ENCODE assay signal across 13 cellular contexts in the genomic region with DNA sequence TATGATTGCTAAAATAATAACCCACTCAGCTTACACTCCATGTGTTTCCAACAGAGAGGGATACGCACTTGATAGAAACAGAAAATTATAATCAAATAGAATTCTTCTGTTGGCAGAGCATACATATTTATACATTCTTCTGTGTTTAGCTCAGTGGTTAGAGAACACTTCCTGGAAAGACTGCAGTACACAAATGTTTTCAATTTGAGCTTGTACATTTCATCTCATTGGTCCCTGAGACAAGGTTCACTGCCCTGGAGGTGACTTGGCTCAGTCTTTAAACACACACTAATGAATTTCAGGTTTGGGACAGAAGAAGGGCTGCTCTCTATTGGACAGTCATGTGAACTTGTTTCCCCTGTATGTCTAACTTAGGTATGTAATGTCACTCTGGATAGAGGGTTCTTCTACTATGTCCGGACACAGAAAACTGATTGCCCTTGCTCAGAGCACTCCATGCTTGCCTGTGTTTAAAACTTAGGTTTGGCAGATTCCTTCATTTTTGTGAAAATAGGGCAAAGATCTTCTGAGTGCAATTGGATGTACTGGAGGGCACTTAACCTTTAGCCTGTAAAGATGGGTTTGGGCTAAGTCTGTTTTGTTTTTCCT. TPM values are rescaled to one million over a fixed set of nuclear protein-coding genes. Genes with fewer than 3 reads are reported as not detected.
A peak's percentile ranks its signal among the peaks of the same experiment; 100 is the strongest.
DNase-seq lines count a peak whose midpoint lies in the region; ATAC-seq, FAIRE-seq and TF ChIP-seq lines count a peak whose summit lies in the region.
"Had no signal": no experiment of that assay in that cellular context is flagged by ENCODE, and none has a peak within 500 bp of the region (broad histone marks: within the 10 kb centered on the region; RNA-seq: fewer than 3 reads in every experiment).

No MANE protein-coding gene starts in this region.

- DNase-seq in activated naive CD4-positive, alpha-beta T cell treated with Interleukin-2 at 50 U/mL for 16 hours: no peak
- no peak for DNase-seq in GM12878 (ENCODE audit: low read depth, low spot score)
- DNase-seq in left lobe of liver (ENCODE audit: low spot score): no peak
- DNase-seq in type B pancreatic cell (ENCODE audit: extremely low spot score, unreplicated experiment): no peak
- DNase-seq in neural progenitor cell (ENCODE audit: low spot score): no peak
- no peak for DNase-seq in GM13977 (ENCODE audit: low spot score)
- DNase-seq: ACHN; heart right ventricle; NCI-H524 treated with DMSO at 0.1 percent for 48 hours; stimulated activated naive CD4-positive, alpha-beta T cell treated with Interleukin-2 at 50 U/mL for 16 hours had no signal

- CTCF ChIA-PET in GM12878 (lab: Yijun Ruan, JAX): interaction anchor here (0.7 to 13.8 kb wide), 8 partner anchors 8 to 450 kb away, joined by 3 to 552 read pairs (median 16); partner anchors contain the start of genes DLST and PROX2

- no peak for TF ChIP-seq RAD21 in GM12878 (IDR thresholded peaks at IDR 0.05; ENCODE audit: insufficient read depth, low read depth, low read length)

- H3K36me3 Mint-ChIP-seq in activated naive CD4-positive, alpha-beta T cell treated with anti-CD3 and anti-CD28 coated beads, Interleukin-2, amount 50 U/mL, for 24 hours: no peaks in the 10 kb centered on the region
- H3K36me3 Mint-ChIP-seq in type B pancreatic cell: no peaks in the 10 kb centered on the region
- no peaks in the 10 kb centered on the region for H3K36me3 Mint-ChIP-seq in neural progenitor cell

- intact Hi-C loops in GM12878 (cut with micrococcal nuclease; ENCODE audit: unreplicated experiment): no loop called here

- H3K27me3 ChIP-seq in GM12878 (replicated peaks in 1 of 2; ENCODE audit: control insufficient read depth in 2 of 2, insufficient read depth in 2 of 2, low read length in 1 of 2) (no peaks in the 10 kb centered on the region), neural progenitor cell (no peaks in the 10 kb centered on the region)
- H3K27me3 ChIP-seq: heart right ventricle had no signal

- no peak for FAIRE-seq in GM12878 (lab: Jason Lieb, UNC)

- in situ Hi-C loops in GM12878 (cut with MboI): loop anchor here (5.0 kb wide), 1 partner anchor 239 kb away; no protein-coding TSS in a partner anchor
- in situ Hi-C loops in GM13977 (cut with MboI; ENCODE audit: low pct_unique_long_range_greater_than_20kb, low sequenced_read_pairs, unreplicated experiment): loop anchor here (10.0 to 25.0 kb wide), 2 partner anchors 52 to 234 kb away; no protein-coding TSS in a partner anchor

- H3K4me2 ChIP-seq in GM12878 (ENCODE audit: control insufficient read depth, insufficient read depth) (no peak overlapping the region), neural progenitor cell (no peak overlapping the region)

- TF ChIP-seq POLR2A in GM12878 (IDR thresholded peaks at IDR 0.05; ENCODE audit: low read depth, low read length): no peak

- POLR2A ChIA-PET in GM12878 (lab: Charles Lee): interaction anchor here (0.6 to 1.6 kb wide), 2 partner anchors 53 to 72 kb away, joined by 3 read pairs; no protein-coding TSS in a partner anchor

- no peaks in the 10 kb centered on the region for H3K27me3 Mint-ChIP-seq in activated naive CD4-positive, alpha-beta T cell treated with anti-CD3 and anti-CD28 coated beads, Interleukin-2, amount 50 U/mL, for 24 hours
- H3K27me3 Mint-ChIP-seq in type B pancreatic cell (no peaks in the 10 kb centered on the region), neural progenitor cell (ENCODE audit: insufficient read depth, low read depth) (peaks cover 2% of the 10 kb centered on the region)
- H3K27me3 Mint-ChIP-seq: central memory CD8-positive, alpha-beta T cell had no signal

- no peaks in the 10 kb centered on the region for H3K9me3 Mint-ChIP-seq in activated naive CD4-positive, alpha-beta T cell treated with anti-CD3 and anti-CD28 coated beads, Interleukin-2, amount 50 U/mL, for 24 hours
- H3K9me3 Mint-ChIP-seq in type B pancreatic cell (no peaks in the 10 kb centered on the region), neural progenitor cell (no peaks in the 10 kb centered on the region)
- H3K9me3 Mint-ChIP-seq: central memory CD8-positive, alpha-beta T cell had no signal

- H2AFZ ChIP-seq in GM12878 (ENCODE audit: control insufficient read depth, low read depth, low read length): no peak overlapping the region
- H2AFZ ChIP-seq in neural progenitor cell (replicated peaks): no peak overlapping the region

- no peak overlapping the region for H3K27ac ChIP-seq in GM12878 (ENCODE audit: control insufficient read depth, insufficient read depth)
- H3K27ac ChIP-seq in neural progenitor cell: no peak overlapping the region
- H3K27ac ChIP-seq: heart right ventricle had no signal

- no peaks in the 10 kb centered on the region for H3K9me3 ChIP-seq in GM12878 (replicated peaks; ENCODE audit: control insufficient read depth, insufficient read depth, low read length)
- no peaks in the 10 kb centered on the region for H3K9me3 ChIP-seq in neural progenitor cell (ENCODE audit: low read depth)
- H3K9me3 ChIP-seq: heart right ventricle had no signal

- H3K4me3 ChIP-seq in GM12878 (no peak overlapping the region), neural progenitor cell (no peak overlapping the region)
- H3K4me3 ChIP-seq: heart right ventricle had no signal

- H3K27ac Mint-ChIP-seq in activated naive CD4-positive, alpha-beta T cell treated with anti-CD3 and anti-CD28 coated beads, Interleukin-2, amount 50 U/mL, for 24 hours: peak overlapping the region; percentile 33
- H3K27ac Mint-ChIP-seq in type B pancreatic cell (peak overlapping the region; percentile 12), neural progenitor cell (no peak overlapping the region)

- no peaks in the 10 kb centered on the region for H3F3A ChIP-seq in neural progenitor cell (ENCODE audit: low read depth)

- 93% methylated on average over 2 of the region's 2 CpGs for WGBS in GM12878 (ENCODE audit: insufficient coverage, insufficient replicate concordance, low lambda C conversion rate, missing lambda C conversion rate)

- H3K36me3 ChIP-seq in GM12878 (ENCODE audit: control insufficient read depth in 2 of 2, insufficient read depth in 2 of 2, low read length in 1 of 2) (no peaks in the 10 kb centered on the region), neural progenitor cell (no peaks in the 10 kb centered on the region)
- H3K36me3 ChIP-seq: heart right ventricle had no signal

- SMC1A ChIA-PET in GM12878 (lab: Charles Lee; ENCODE audit: uncharacterized antibody, unreplicated experiment): interaction anchor here (1.3 to 3.0 kb wide), 5 partner anchors 8 to 244 kb away, joined by 3 to 16 read pairs (median 4); no protein-coding TSS in a partner anchor

- ATAC-seq in GM12878: peak; percentile 32
- ATAC-seq in left lobe of liver: peak; percentile 69
- no peak for ATAC-seq in HG02852 (IDR thresholded peaks at IDR 0.05; ENCODE audit: unreplicated experiment)

- no peak for TF ChIP-seq CTCF in GM12878 (IDR thresholded peaks at IDR 0.05 in 2 of 3, conservative IDR thresholded peaks at IDR 0.05 in 1 of 3; ENCODE audit: control insufficient read depth in 2 of 3, extremely low read depth in 1 of 3, insufficient read depth in 1 of 3, low read depth in 3 of 3, low read length in 3 of 3)
- no peak for TF ChIP-seq CTCF in type B pancreatic cell (conservative IDR thresholded peaks at IDR 0.05)
- no peak for TF ChIP-seq CTCF in neural progenitor cell (IDR thresholded peaks at IDR 0.05)
- TF ChIP-seq CTCF in GM13977 (IDR thresholded peaks at IDR 0.05; ENCODE audit: extremely low read depth, insufficient read depth, missing control alignments): no peak

- no peak overlapping the region for H3K4me3 Mint-ChIP-seq in activated naive CD4-positive, alpha-beta T cell treated with anti-CD3 and anti-CD28 coated beads, Interleukin-2, amount 50 U/mL, for 24 hours
- H3K4me3 Mint-ChIP-seq in type B pancreatic cell (no peak overlapping the region), neural progenitor cell (no peak overlapping the region)
- H3K4me3 Mint-ChIP-seq: central memory CD8-positive, alpha-beta T cell had no signal

- H3K79me2 ChIP-seq in GM12878 (ENCODE audit: control insufficient read depth, insufficient read depth, low read length) (no peaks in the 10 kb centered on the region), neural progenitor cell (ENCODE audit: low read depth) (no peaks in the 10 kb centered on the region)

- BruUV-seq in GM12878 (replicated peaks; lab: Mats Ljungman, UMichigan): no TSS peak

- no peaks in the 10 kb centered on the region for H3K4me1 ChIP-seq in GM12878 (ENCODE audit: control insufficient read depth, insufficient read depth, low read length)
- H3K4me1 ChIP-seq in neural progenitor cell: no peaks in the 10 kb centered on the region

- RAD21 ChIA-PET in GM12878 (lab: Charles Lee; ENCODE audit: unreplicated experiment): interaction anchor here (0.8 to 1.6 kb wide), 3 partner anchors 17 to 244 kb away, joined by 3 to 7 read pairs (median 5); no protein-coding TSS in a partner anchor

- peaks cover 40% of the 10 kb centered on the region for H3K4me1 Mint-ChIP-seq in activated naive CD4-positive, alpha-beta T cell treated with anti-CD3 and anti-CD28 coated beads, Interleukin-2, amount 50 U/mL, for 24 hours
- H3K4me1 Mint-ChIP-seq in type B pancreatic cell (ENCODE audit: unreplicated experiment) (peaks cover 18% of the 10 kb centered on the region), neural progenitor cell (peaks cover 2% of the 10 kb centered on the region)

- H4K20me1 ChIP-seq in GM12878 (ENCODE audit: control insufficient read depth, insufficient read depth) (no peaks in the 10 kb centered on the region), neural progenitor cell (ENCODE audit: low read depth) (no peaks in the 10 kb centered on the region)

- H3K9ac ChIP-seq in GM12878 (ENCODE audit: control insufficient read depth, insufficient read depth, low read length): no peak overlapping the region
- H3K9ac ChIP-seq in neural progenitor cell: no peak overlapping the region

- TF ChIP-seq EP300 in GM12878 (IDR thresholded peaks at IDR 0.05; ENCODE audit: borderline replicate concordance in 1 of 2, control insufficient read depth in 1 of 2, low read depth in 2 of 2, low read length in 2 of 2): no peak

RNA-seq across cellular contexts. Expression of gene PROX2, which starts 22.9 kb away (rescaled TPM):
- total RNA-seq in GM12878 (2013; cell fraction: nucleolus; rRNA removed): not detected in 2 replicates
- total RNA-seq in GM12878 (2014; rRNA removed): 0.16 and 0.23 TPM in 2 replicates
- total RNA-seq in GM12878 (2014; rRNA removed; fragmentation: Illumina TruSeq; extraction: Trizol): 0.27 and 0.37 TPM in 2 replicates
- 0.11 and 0.33 TPM in 2 replicates for total RNA-seq in GM12878 (2021)
- 0.29 TPM for polyA plus RNA-seq in GM12878 (2011; ENCODE audit: low read depth)
- 0.03 and 0.11 TPM in 2 replicates for polyA plus RNA-seq in GM12878 (2011; rRNA removed)
- not detected in 2 replicates for polyA plus RNA-seq in GM12878 (2011; cell fraction: cytosol; rRNA removed)
- polyA plus RNA-seq in GM12878 (2011; cell fraction: nucleus; rRNA removed): 0.03 TPM in 1 of 2 replicates, not detected in the other
- 0.38 and 0.50 TPM in 2 replicates for polyA plus RNA-seq in GM12878 (2012)
- 0.16 TPM in 1 of 2 replicates, not detected in the other for polyA plus RNA-seq in GM12878 (2014; fragmentation: Illumina TruSeq; extraction: Trizol)
- polyA plus RNA-seq in GM12878 (2014; fragmentation: Nextera tagmentation; extraction: Ambion mirVana): under 1 TPM; 0.04 to 0.05 TPM
- 0.08 and 0.12 TPM in 2 replicates for polyA plus RNA-seq in GM12878 (2014; rRNA removed)
- under 1 TPM; 0.28 to 0.42 TPM for polyA plus RNA-seq in GM12878 (2016; fragmentation: Nextera tagmentation; extraction: Ambion mirVana)
- polyA minus RNA-seq in GM12878 (2011; rRNA and poly(A)+ RNA removed): not detected in 2 replicates
- not detected in 2 replicates for polyA minus RNA-seq in GM12878 (2011; cell fraction: cytosol; rRNA and poly(A)+ RNA removed)
- polyA minus RNA-seq in GM12878 (2011; cell fraction: nucleus; rRNA and poly(A)+ RNA removed): not detected in 2 replicates
- not detected for total RNA-seq in left lobe of liver
- total RNA-seq in type B pancreatic cell (ENCODE audit: low replicate concordance): not detected in 2 replicates
- not detected in 2 replicates for total RNA-seq in neural progenitor cell (ENCODE audit: low replicate concordance)
- total RNA-seq: heart right ventricle had no signal
- polyA plus RNA-seq: heart right ventricle had no signal

RNA-seq across cellular contexts. Expression of gene DLST, which starts 28.7 kb away (rescaled TPM):
- 115 and 132 TPM in 2 replicates for total RNA-seq in GM12878 (2013; cell fraction: nucleolus; rRNA removed)
- total RNA-seq in GM12878 (2014; rRNA removed) (64.7 and 67.0 TPM in 2 replicates), GM12878 (2014; rRNA removed; fragmentation: Illumina TruSeq; extraction: Trizol) (68.3 and 72.9 TPM in 2 replicates), GM12878 (2021) (118 and 126 TPM in 2 replicates), left lobe of liver (65.6 TPM), type B pancreatic cell (ENCODE audit: low replicate concordance) (97.2 and 114 TPM in 2 replicates), neural progenitor cell (ENCODE audit: low replicate concordance) (52.2 and 60.7 TPM in 2 replicates)
- 49.5 TPM for polyA plus RNA-seq in GM12878 (2011; ENCODE audit: low read depth)
- polyA plus RNA-seq in GM12878 (2011; rRNA removed) (127 and 141 TPM in 2 replicates), GM12878 (2014; fragmentation: Illumina TruSeq; extraction: Trizol) (116 and 119 TPM in 2 replicates), GM12878 (2014; fragmentation: Nextera tagmentation; extraction: Ambion mirVana) (10 to 100 TPM in 1 of 2 experiments, 1 to 10 TPM in 1; 2.9 to 12.2 TPM), GM12878 (2014; rRNA removed) (113 and 116 TPM in 2 replicates), GM12878 (2016; fragmentation: Nextera tagmentation; extraction: Ambion mirVana) (10 to 100 TPM; 10.8 to 14.9 TPM)
- 189 and 215 TPM in 2 replicates for polyA plus RNA-seq in GM12878 (2011; cell fraction: cytosol; rRNA removed)
- 134 and 155 TPM in 2 replicates for polyA plus RNA-seq in GM12878 (2011; cell fraction: nucleus; rRNA removed)
- polyA plus RNA-seq in GM12878 (2012): 68.5 and 77.5 TPM in 2 replicates
- polyA minus RNA-seq in GM12878 (2011; rRNA and poly(A)+ RNA removed): 130 and 164 TPM in 2 replicates
- polyA minus RNA-seq in GM12878 (2011; cell fraction: cytosol; rRNA and poly(A)+ RNA removed): 32.6 and 43.8 TPM in 2 replicates
- 40.4 and 50.0 TPM in 2 replicates for polyA minus RNA-seq in GM12878 (2011; cell fraction: nucleus; rRNA and poly(A)+ RNA removed)
